ENCODE assay signal across 8 cellular contexts in genomic region chr1:23452011-23452411, GRCh38. TPM values are rescaled to one million over a fixed set of nuclear protein-coding genes. Genes with fewer than 3 reads are reported as not detected.
DNase-seq lines count a peak whose midpoint lies in the region; ATAC-seq and TF ChIP-seq lines count a peak whose summit lies in the region.

No MANE protein-coding gene starts in this region.

- ATAC-seq in left lobe of liver, result peak; percentile 71
- ATAC-seq in HG02759 (IDR thresholded peaks at IDR 0.05; ENCODE audit: unreplicated experiment), result no peak
- no peak for ATAC-seq in HG03095 (IDR thresholded peaks at IDR 0.05; ENCODE audit: unreplicated experiment)

- POLR2A ChIA-PET in CD4-positive, alpha-beta memory T cell (lab: Charles Lee; ENCODE audit: partially characterized antibody), result interaction anchor here (0.9 kb wide), 1 partner anchor 30 kb away, joined by 5 read pairs; no protein-coding TSS in a partner anchor

- H3K27ac Mint-ChIP-seq in CD4-positive, alpha-beta memory T cell, result peak overlapping the region in 6 of 7 donors; percentile 17 to 87 (median 74)
- H3K27ac Mint-ChIP-seq in osteocyte (ENCODE audit: unreplicated experiment), result no peak overlapping the region

- peaks cover 0 to 4% of the 10 kb centered on the region in 2 donors for H3K27me3 Mint-ChIP-seq in CD4-positive, alpha-beta memory T cell
- H3K27me3 Mint-ChIP-seq in osteocyte (ENCODE audit: unreplicated experiment), result no peaks in the 10 kb centered on the region

- CTCF ChIA-PET in CD4-positive, alpha-beta memory T cell (lab: Charles Lee; ENCODE audit: partially characterized antibody), result interaction anchor here (1.2 kb wide), 1 partner anchor 45 kb away, joined by 4 read pairs; no protein-coding TSS in a partner anchor

- no peaks in the 10 kb centered on the region for H3K36me3 ChIP-seq in CD4-positive, alpha-beta memory T cell (ENCODE audit: insufficient read depth, low read length)

- intact Hi-C loops in CD4-positive, alpha-beta memory T cell (cut with micrococcal nuclease), result no loop called here

- no peaks in the 10 kb centered on the region for H3K9me3 Mint-ChIP-seq in CD4-positive, alpha-beta memory T cell
- H3K9me3 Mint-ChIP-seq in osteocyte (ENCODE audit: unreplicated experiment), result no peaks in the 10 kb centered on the region

- peak overlapping the region in 6 of 8 donors; percentile 7 to 72 (median 40) for H3K4me3 Mint-ChIP-seq in CD4-positive, alpha-beta memory T cell
- H3K4me3 Mint-ChIP-seq in osteocyte (ENCODE audit: unreplicated experiment), result no peak overlapping the region

- no peaks in the 10 kb centered on the region for H3K27me3 ChIP-seq in CD4-positive, alpha-beta memory T cell (ENCODE audit: insufficient read depth, low read length)

- no peaks in the 10 kb centered on the region for H3K9me3 ChIP-seq in CD4-positive, alpha-beta memory T cell (ENCODE audit: control insufficient read depth in 1 of 2, low read length in 2 of 2)

- H3K36me3 Mint-ChIP-seq in CD4-positive, alpha-beta memory T cell, result no peaks in the 10 kb centered on the region
- peaks cover 16% of the 10 kb centered on the region for H3K36me3 Mint-ChIP-seq in osteocyte (ENCODE audit: unreplicated experiment)

- H3K4me3 ChIP-seq in CD4-positive, alpha-beta memory T cell (ENCODE audit: low read length in 2 of 2), result no peak overlapping the region

- TF ChIP-seq CTCF in osteocyte (IDR thresholded peaks at IDR 0.05), result no peak

- peak; percentile 62 to 79 (median 70) for DNase-seq in CD4-positive, alpha-beta memory T cell
- DNase-seq in M059J (ENCODE audit: low read depth), result peak; percentile 97
- DNase-seq in activated T-cell treated with anti-CD3 and anti-CD28 coated beads, Interleukin-2, amount 50 U/mL, for 1 hour, result peak; percentile 49
- peak; percentile 71 for DNase-seq in left lobe of liver (ENCODE audit: low spot score)
- DNase-seq in osteocyte (ENCODE audit: extremely low spot score, unreplicated experiment), result no peak
- no peak for DNase-seq in NCI-H146 (lab: John Stamatoyannopoulos, UW)

- no peak overlapping the region for H3K27ac ChIP-seq in CD4-positive, alpha-beta memory T cell (ENCODE audit: low read depth, low read length)

- H3K4me1 ChIP-seq in CD4-positive, alpha-beta memory T cell (ENCODE audit: insufficient read depth, low read length), result peaks cover 18% of the 10 kb centered on the region

- peaks cover 14 to 25% (median 21%) of the 10 kb centered on the region in 4 donors for H3K4me1 Mint-ChIP-seq in CD4-positive, alpha-beta memory T cell
- H3K4me1 Mint-ChIP-seq in osteocyte (ENCODE audit: unreplicated experiment), result no peaks in the 10 kb centered on the region

RNA-seq across cellular contexts. Expression of gene TCEA3, which starts 27.5 kb away (rescaled TPM):
- total RNA-seq in CD4-positive, alpha-beta memory T cell, result 10 to 100 TPM; 28.7 to 30.8 TPM
- 10 to 100 TPM; 22.7 to 28.0 TPM for polyA plus RNA-seq in CD4-positive, alpha-beta memory T cell
- 0.07 and 0.30 TPM in 2 replicates for total RNA-seq in M059J (2014; rRNA removed; shearing (Covaris generic))
- total RNA-seq in left lobe of liver (70.9 TPM), osteocyte (4.0 and 4.6 TPM in 2 replicates)

RNA-seq across cellular contexts. Expression of gene ASAP3, which starts 32.0 kb away (rescaled TPM):
- 1 to 10 TPM; 1.2 to 1.4 TPM for total RNA-seq in CD4-positive, alpha-beta memory T cell
- 1 to 10 TPM in 1 of 2 donors, under 1 TPM in 1; 0.73 to 1.4 TPM for polyA plus RNA-seq in CD4-positive, alpha-beta memory T cell
- total RNA-seq in M059J (2014; rRNA removed; shearing (Covaris generic)), result 6.7 and 13.7 TPM in 2 replicates
- total RNA-seq in left lobe of liver, result 16.7 TPM
- total RNA-seq in osteocyte, result 24.9 and 31.1 TPM in 2 replicates

Comparison
In these comparisons a context has a peak if more than half of its experiments do, and no peak if none do; other contexts are left out.
1. DNase-seq: peak in CD4-positive, alpha-beta memory T cell (5 of 5), M059J (single experiment), activated T-cell treated with anti-CD3 and anti-CD28 coated beads, Interleukin-2, amount 50 U/mL, for 1 hour (single experiment) and left lobe of liver (single experiment); none in osteocyte (single experiment) and NCI-H146 (single experiment).